Comparison of ENCODE assay signal across 10 cellular contexts in the genomic region with DNA sequence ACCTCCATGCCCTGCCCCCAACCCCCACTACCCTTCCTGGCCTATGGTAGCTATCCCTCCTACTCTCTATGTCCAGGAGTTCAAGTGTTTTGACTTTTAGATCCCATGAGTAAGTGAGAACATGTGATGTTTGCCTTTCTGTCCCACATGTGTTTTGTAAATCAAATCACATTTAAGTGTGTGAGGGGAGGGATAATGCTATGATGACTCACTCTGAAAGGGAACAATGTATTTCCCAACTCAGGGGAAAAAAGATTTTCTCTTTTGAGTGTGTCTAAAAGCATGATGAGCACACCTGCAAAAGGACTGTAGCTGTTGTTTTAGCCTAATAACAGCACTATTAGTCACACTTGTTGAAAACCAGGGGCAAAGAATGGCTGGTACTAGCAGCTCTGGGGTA.
DNase-seq lines count a peak whose midpoint lies in the region; ATAC-seq and TF ChIP-seq lines count a peak whose summit lies in the region.
"Had no signal": no experiment of that assay in that cellular context is flagged by ENCODE, and none has a peak within 500 bp of the region (broad histone marks: within the 10 kb centered on the region; RNA-seq: fewer than 3 reads in every experiment).

No MANE protein-coding gene starts in this region.

- ATAC-seq in activated B cell treated with CpG ODN at 0.5 μM for 24 hours (ENCODE audit: low read depth) = peak; percentile 18
- ATAC-seq: natural killer cell had no signal

- H3K27me3 ChIP-seq in AG04450 (ENCODE audit: control insufficient read depth, insufficient read depth, low read length) (no peaks in the 10 kb centered on the region), GM23248 (replicated peaks; ENCODE audit: insufficient read depth) (no peaks in the 10 kb centered on the region), hepatocyte (no peaks in the 10 kb centered on the region)

- intact Hi-C loops in activated B cell treated with CpG ODN at 0.5 μM for 24 hours (cut with micrococcal nuclease) = loop anchor here (10.0 kb wide), 1 partner anchor 263 kb away; a partner anchor contains a TSS

- in situ Hi-C loops in GM23248 (cut with MboI) = no loop called here

- peak overlapping the region; percentile 41 for H3K27ac ChIP-seq in AG04450 (ENCODE audit: low read depth, low read length)
- H3K27ac ChIP-seq in GM23248 = peak overlapping the region; percentile 25; the same call in 1 of the 2 replicates
- H3K27ac ChIP-seq in hepatocyte = peak overlapping the region; percentile 13

- peak overlapping the region; percentile 78 for H3K27ac Mint-ChIP-seq in activated B cell treated with CpG ODN at 0.5 μM for 24 hours
- H3K27ac Mint-ChIP-seq: natural killer cell had no signal

- H3K9me3 ChIP-seq in AG04450 (ENCODE audit: control insufficient read depth, insufficient read depth, low read length) = no peaks in the 10 kb centered on the region
- H3K9me3 ChIP-seq in GM23248 (ENCODE audit: low read depth) = no peaks in the 10 kb centered on the region
- H3K9me3 ChIP-seq in hepatocyte (ENCODE audit: low read depth) = no peaks in the 10 kb centered on the region

- H3K36me3 Mint-ChIP-seq in activated B cell treated with CpG ODN at 0.5 μM for 24 hours (ENCODE audit: low read depth) = peaks cover 52% of the 10 kb centered on the region
- H3K36me3 Mint-ChIP-seq: natural killer cell had no signal

- no peak overlapping the region for H3K4me3 Mint-ChIP-seq in activated B cell treated with CpG ODN at 0.5 μM for 24 hours
- H3K4me3 Mint-ChIP-seq: natural killer cell had no signal

- TF ChIP-seq CTCF in AG04450 (IDR thresholded peaks at IDR 0.05; ENCODE audit: low read depth, low read length) (no peak), activated B cell treated with CpG ODN at 0.5 μM for 24 hours (IDR thresholded peaks at IDR 0.05) (no peak), hepatocyte (IDR thresholded peaks at IDR 0.05; ENCODE audit: poor library complexity) (no peak)

- H3K4me1 ChIP-seq in GM23248 (ENCODE audit: insufficient read depth) (peaks cover 16% of the 10 kb centered on the region), hepatocyte (ENCODE audit: insufficient read depth) (peaks cover 3% of the 10 kb centered on the region)

- POLR2A ChIA-PET in AG04450 (lab: Yijun Ruan, JAX) = no interaction called here
- POLR2A ChIA-PET in activated B cell treated with CpG ODN at 0.5 μM for 24 hours (lab: Charles Lee) = interaction anchor here (0.7 to 1.5 kb wide), 4 partner anchors 10 to 106 kb away, joined by 3 read pairs; no protein-coding TSS in a partner anchor

- H2AFZ ChIP-seq in GM23248 = no peak overlapping the region
- no peak overlapping the region for H2AFZ ChIP-seq in hepatocyte

- H3K79me2 ChIP-seq in GM23248 (ENCODE audit: insufficient read depth) (no peaks in the 10 kb centered on the region), hepatocyte (no peaks in the 10 kb centered on the region)

- H3K9me2 ChIP-seq in GM23248 (ENCODE audit: insufficient read depth) (no peaks in the 10 kb centered on the region), hepatocyte (replicated peaks; ENCODE audit: insufficient read depth) (no peaks in the 10 kb centered on the region)

- DNase-seq in AG04450 (ENCODE audit: low read depth, low spot score) (peak; percentile 46), GM23248 (peak; percentile 78), activated B cell treated with CpG ODN at 0.5 μM for 24 hours (no peak), hepatocyte (ENCODE audit: low spot score) (peak; percentile 43), NCI-H82 (lab: John Stamatoyannopoulos, UW) (no peak), NCI-H1930 (lab: John Stamatoyannopoulos, UW) (no peak), NCI-H187 (lab: John Stamatoyannopoulos, UW) (no peak)
- no peak for DNase-seq in stimulated activated CD4-positive, alpha-beta T cell treated with anti-CD3 and anti-CD28 coated beads, Interleukin-4, amount 100 ng/mL, for 24 hours
- DNase-seq: KG1, natural killer cell had no signal

- H3K4me1 Mint-ChIP-seq in activated B cell treated with CpG ODN at 0.5 μM for 24 hours = peaks cover 65% of the 10 kb centered on the region

- H3K36me3 ChIP-seq in GM23248 (ENCODE audit: low read depth) = no peaks in the 10 kb centered on the region
- H3K36me3 ChIP-seq in hepatocyte (replicated peaks; ENCODE audit: insufficient read depth, low read depth) = no peaks in the 10 kb centered on the region

- no peaks in the 10 kb centered on the region for H3K27me3 Mint-ChIP-seq in activated B cell treated with CpG ODN at 0.5 μM for 24 hours

- H4K20me1 ChIP-seq in GM23248 (ENCODE audit: insufficient read depth) (no peaks in the 10 kb centered on the region), hepatocyte (ENCODE audit: insufficient read depth, poor library complexity, severe bottlenecking) (no peaks in the 10 kb centered on the region)

- CTCF ChIA-PET in AG04450 (lab: Charles Lee) = interaction anchor here (0.7 to 1.6 kb wide), 3 partner anchors 10 to 206 kb away, joined by 3 to 5 read pairs (median 3); no protein-coding TSS in a partner anchor
- CTCF ChIA-PET in activated B cell treated with CpG ODN at 0.5 μM for 24 hours (lab: Charles Lee) = interaction anchor here (1.0 to 1.3 kb wide), 2 partner anchors 114 to 148 kb away, joined by 3 read pairs; no protein-coding TSS in a partner anchor

- no peaks in the 10 kb centered on the region for H3K9me3 Mint-ChIP-seq in activated B cell treated with CpG ODN at 0.5 μM for 24 hours
- H3K9me3 Mint-ChIP-seq: natural killer cell had no signal

- H3K4me2 ChIP-seq in GM23248 (ENCODE audit: unreplicated experiment) = peak overlapping the region; percentile 8
- no peak overlapping the region for H3K4me2 ChIP-seq in hepatocyte

- H3F3A ChIP-seq in GM23248 (ENCODE audit: insufficient read depth) = peaks cover 10% of the 10 kb centered on the region

- H3K9ac ChIP-seq in GM23248 = no peak overlapping the region

- no peak overlapping the region for H3K4me3 ChIP-seq in AG04450 (ENCODE audit: low read depth, low read length)
- no peak overlapping the region for H3K4me3 ChIP-seq in GM23248
- H3K4me3 ChIP-seq in hepatocyte = no peak overlapping the region

Comparison
In these comparisons a context has a peak if more than half of its experiments do, and no peak if none do; other contexts are left out.
1. DNase-seq: peak in AG04450 (single experiment), GM23248 (single experiment) and hepatocyte (single experiment); none in activated B cell treated with CpG ODN at 0.5 μM for 24 hours (single experiment), NCI-H82 (single experiment), NCI-H1930 (0 of 2), stimulated activated CD4-positive, alpha-beta T cell treated with anti-CD3 and anti-CD28 coated beads, Interleukin-4, amount 100 ng/mL, for 24 hours (single experiment) and NCI-H187 (0 of 2).
2. Peak in every context shown above with its lines, with median percentiles within 50 percentile points of each other: H3K27ac ChIP-seq.